ENCODE assay signal across 5 cellular contexts in genomic region chr2:24197213-24197612, GRCh38. TPM values are rescaled to one million over a fixed set of nuclear protein-coding genes. Genes with fewer than 3 reads are reported as not detected.
"Had no signal": no experiment of that assay in that cellular context is flagged by ENCODE, and none has a peak within 500 bp of the region (broad histone marks: within the 10 kb centered on the region; RNA-seq: fewer than 3 reads in every experiment).

No MANE protein-coding gene starts in this region.

RNA-seq across cellular contexts. Expression of gene FAM228A, which starts 22.4 kb away (rescaled TPM):
- total RNA-seq: H1, H4, H9, HFFc6 had no signal
- polyA plus RNA-seq: GM23248, H1 had no signal
